In genomic region chr17:79224903-79225302, GRCh38 we compare ENCODE assay signal across 19 cellular contexts.
DNase-seq lines count a peak whose midpoint lies in the region; ATAC-seq, FAIRE-seq and TF ChIP-seq lines count a peak whose summit lies in the region.
"Had no signal": no experiment of that assay in that cellular context is flagged by ENCODE, and none has a peak within 500 bp of the region (broad histone marks: within the 10 kb centered on the region; RNA-seq: fewer than 3 reads in every experiment).

No MANE protein-coding gene starts in this region.

- no peaks in the 10 kb centered on the region for H3K27me3 ChIP-seq in right lobe of liver

- H3K36me3 Mint-ChIP-seq in glutamatergic neuron (ENCODE audit: unreplicated experiment), result no peaks in the 10 kb centered on the region
- no peaks in the 10 kb centered on the region for H3K36me3 Mint-ChIP-seq in activated CD4-positive, alpha-beta memory T cell treated with anti-CD3 and anti-CD28 coated beads for 36 hours
- H3K36me3 Mint-ChIP-seq: CD4-positive, alpha-beta memory T cell had no signal

- H3K4me1 Mint-ChIP-seq in glutamatergic neuron (ENCODE audit: low read depth, unreplicated experiment), result peaks cover 35% of the 10 kb centered on the region
- peaks cover 4% of the 10 kb centered on the region for H3K4me1 Mint-ChIP-seq in activated CD4-positive, alpha-beta memory T cell treated with anti-CD3 and anti-CD28 coated beads for 36 hours (ENCODE audit: low read depth)

- H3K4me3 ChIP-seq in A549 (no peak overlapping the region), right lobe of liver (no peak overlapping the region)
- H3K4me3 ChIP-seq: GM23338 had no signal

- H3K9me3 ChIP-seq in A549 (no peaks in the 10 kb centered on the region), right lobe of liver (no peaks in the 10 kb centered on the region)

- H3K4me1 ChIP-seq in A549 (peaks cover 22% of the 10 kb centered on the region), right lobe of liver (peaks cover 0 to 10% (median 0%) of the 10 kb centered on the region in 4 donors)

- no peak for TF ChIP-seq RAD21 in A549 (conservative IDR thresholded peaks at IDR 0.05 in 1 of 2, IDR thresholded peaks at IDR 0.05 in 1 of 2)

- peak overlapping the region; percentile 13 for H3K4me2 ChIP-seq in A549
- H3K4me2 ChIP-seq: GM23338 had no signal

- no peak for TF ChIP-seq EP300 in A549 (IDR thresholded peaks at IDR 0.05)

- no peak for TF ChIP-seq CTCF in A549 (IDR thresholded peaks at IDR 0.05)
- TF ChIP-seq CTCF in glutamatergic neuron (IDR thresholded peaks at IDR 0.05; ENCODE audit: partially characterized antibody, unreplicated experiment), result no peak
- no peak for TF ChIP-seq CTCF in right lobe of liver (IDR thresholded peaks at IDR 0.05)
- TF ChIP-seq CTCF in omental fat pad (IDR thresholded peaks at IDR 0.05), result no peak

- CTCF ChIA-PET in A549 (lab: Yijun Ruan, JAX), result interaction anchor here (0.9 to 2.9 kb wide), 6 partner anchors 10 to 176 kb away, joined by 3 to 10 read pairs (median 4); no protein-coding TSS in a partner anchor
- CTCF ChIA-PET in activated CD4-positive, alpha-beta memory T cell treated with anti-CD3 and anti-CD28 coated beads for 36 hours (lab: Charles Lee), result no interaction called here

- no peak overlapping the region for H3K27ac ChIP-seq in A549
- H3K27ac ChIP-seq in right lobe of liver, result peak overlapping the region in 2 of 3 donors; percentile 47 to 59

- ATAC-seq in A549 (no peak), right lobe of liver (peak; percentile 39 to 84 (median 63)), omental fat pad (ENCODE audit: low FRiP score) (no peak)
- ATAC-seq: GM23338, HCT116 had no signal

- POLR2A ChIA-PET in A549 (lab: Yijun Ruan, JAX), result no interaction called here
- POLR2A ChIA-PET in activated CD4-positive, alpha-beta memory T cell treated with anti-CD3 and anti-CD28 coated beads for 36 hours (lab: Charles Lee), result no interaction called here

- H3K27me3 Mint-ChIP-seq in glutamatergic neuron (ENCODE audit: unreplicated experiment), result peaks cover 19% of the 10 kb centered on the region
- H3K27me3 Mint-ChIP-seq in activated CD4-positive, alpha-beta memory T cell treated with anti-CD3 and anti-CD28 coated beads for 36 hours, result peaks cover 37% of the 10 kb centered on the region

- no peak overlapping the region for H3K4me3 Mint-ChIP-seq in glutamatergic neuron (ENCODE audit: unreplicated experiment)
- no peak overlapping the region for H3K4me3 Mint-ChIP-seq in activated CD4-positive, alpha-beta memory T cell treated with anti-CD3 and anti-CD28 coated beads for 36 hours
- H3K4me3 Mint-ChIP-seq: CD4-positive, alpha-beta memory T cell; GM23338; H9 had no signal

- no peak for TF ChIP-seq POLR2A in A549 (IDR thresholded peaks at IDR 0.05; ENCODE audit: low read length)
- TF ChIP-seq POLR2A in right lobe of liver (IDR thresholded peaks at IDR 0.05), result no peak

- no peaks in the 10 kb centered on the region for H3K36me3 ChIP-seq in right lobe of liver

- 65% methylated on average over 5 of the region's 5 CpGs for WGBS in A549 (ENCODE audit: missing lambda C conversion rate)
- 24% methylated on average over 5 of the region's 5 CpGs for WGBS in right lobe of liver (ENCODE audit: insufficient coverage, low coverage, low lambda C conversion rate, missing lambda C conversion rate)

- no peak for FAIRE-seq in A549 (lab: Jason Lieb, UNC)
- FAIRE-seq: G401.6, GM12892, GM19239 had no signal

- intact Hi-C loops in right lobe of liver (cut with DNase I), result no loop called here
- intact Hi-C loops in activated CD4-positive, alpha-beta memory T cell treated with anti-CD3 and anti-CD28 coated beads for 36 hours (cut with micrococcal nuclease), result no loop called here

- DNase-seq in A549 (ENCODE audit: low read depth in 1 of 2, low spot score in 1 of 2) (no peak), NCI-H69 (lab: John Stamatoyannopoulos, UW) (peak; percentile 12), glutamatergic neuron (no peak), right lobe of liver (peak in 1 of 3 donors; percentile 43), omental fat pad (ENCODE audit: low spot score) (no peak)
- no peak for DNase-seq in stimulated activated naive CD4-positive, alpha-beta T cell (lab: John Stamatoyannopoulos, UW)
- DNase-seq in activated CD4-positive, alpha-beta memory T cell treated with anti-CD3 and anti-CD28 coated beads for 36 hours, result no peak
- DNase-seq: 8988T; C1 segment of cervical spinal cord; CD4-positive, alpha-beta memory T cell; COR-L47; DMS153; DND-41; H9 had no signal

- H3K9me3 Mint-ChIP-seq in glutamatergic neuron (ENCODE audit: unreplicated experiment), result peaks cover 24% of the 10 kb centered on the region
- no peaks in the 10 kb centered on the region for H3K9me3 Mint-ChIP-seq in activated CD4-positive, alpha-beta memory T cell treated with anti-CD3 and anti-CD28 coated beads for 36 hours
- H3K9me3 Mint-ChIP-seq: GM23338, H9 had no signal

- peak overlapping the region; percentile 91 for H3K27ac Mint-ChIP-seq in glutamatergic neuron (ENCODE audit: unreplicated experiment)
- H3K27ac Mint-ChIP-seq in activated CD4-positive, alpha-beta memory T cell treated with anti-CD3 and anti-CD28 coated beads for 36 hours, result no peak overlapping the region
- H3K27ac Mint-ChIP-seq: CD4-positive, alpha-beta memory T cell; GM23338; H9 had no signal

TF ChIP-seq in A549, 52 proteins besides CTCF, POLR2A, EP300 and RAD21:
- no peak for TF ChIP-seq RNF2 (IDR thresholded peaks at IDR 0.05; ENCODE audit: borderline replicate concordance, low read depth)
- no peak for TF ChIP-seq RFX5 (IDR thresholded peaks at IDR 0.05)
- no peak for TF ChIP-seq CHD4 (IDR thresholded peaks at IDR 0.05; ENCODE audit: borderline replicate concordance)
- no peak for TF ChIP-seq HOXB13 (CRISPR knock-in tag; IDR thresholded peaks at IDR 0.05; ENCODE audit: low read depth)
- no peak for TF ChIP-seq CBX8 (IDR thresholded peaks at IDR 0.05)
- TF ChIP-seq FOSL2 (IDR thresholded peaks at IDR 0.05), result no peak
- no peak for TF ChIP-seq FOSL2 (CRISPR knock-in tag; IDR thresholded peaks at IDR 0.05)
- TF ChIP-seq, protein P1, sequence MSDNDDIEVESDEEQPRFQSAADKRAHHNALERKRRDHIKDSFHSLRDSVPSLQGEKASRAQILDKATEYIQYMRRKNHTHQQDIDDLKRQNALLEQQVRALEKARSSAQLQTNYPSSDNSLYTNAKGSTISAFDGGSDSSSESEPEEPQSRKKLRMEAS (IDR thresholded peaks at IDR 0.05), result no peak
- no peak for TF ChIP-seq MAFK (IDR thresholded peaks at IDR 0.05; ENCODE audit: partially characterized antibody)
- TF ChIP-seq RCOR1 (IDR thresholded peaks at IDR 0.05; ENCODE audit: low read depth, low read length), result no peak
- TF ChIP-seq ESRRA (IDR thresholded peaks at IDR 0.05; ENCODE audit: borderline replicate concordance, low read length), result no peak
- no peak for TF ChIP-seq REST (IDR thresholded peaks at IDR 0.05)
- no peak for TF ChIP-seq JUNB (IDR thresholded peaks at IDR 0.05)

Comparison
In these comparisons a context has a peak if more than half of its experiments do, and no peak if none do; other contexts are left out.
1. ATAC-seq: peak in right lobe of liver (4 of 4); none in A549 (0 of 2) and omental fat pad (single experiment).
2. H3K27ac ChIP-seq: peak in right lobe of liver (2 of 3); none in A549 (0 of 2).